ENCODE assay signal across 19 cellular contexts in genomic region chr9:135332516-135332915, GRCh38.
"Had no signal": no experiment of that assay in that cellular context is flagged by ENCODE, and none has a peak within 500 bp of the region (broad histone marks: within the 10 kb centered on the region; RNA-seq: fewer than 3 reads in every experiment).

No MANE protein-coding gene starts in this region.

- H3K4me1 Mint-ChIP-seq: naive B cell had no signal

- H3K9me3 ChIP-seq: prostate gland, thyroid gland had no signal

- H3K4me3 Mint-ChIP-seq: dendritic cell treated with granulocyte-macrophage colony-stimulating factor and Interleukin-4, amounts not matched to agents 40 ng/mL and 50 ng/mL, for 4 days; naive B cell; nephron had no signal

- H3K36me3 ChIP-seq: prostate gland, thyroid gland, upper lobe of left lung had no signal

- H3K36me3 Mint-ChIP-seq: naive B cell had no signal

- H3K27ac Mint-ChIP-seq: dendritic cell treated with granulocyte-macrophage colony-stimulating factor and Interleukin-4, amounts not matched to agents 40 ng/mL and 50 ng/mL, for 4 days; naive B cell had no signal

- H3K27ac ChIP-seq: foreskin keratinocyte, hepatocyte, parathyroid adenoma, prostate gland, thyroid gland, upper lobe of left lung had no signal

- H3K27me3 ChIP-seq: foreskin keratinocyte, hepatocyte, thyroid gland, upper lobe of left lung had no signal

- ATAC-seq: foreskin keratinocyte, left cardiac atrium, left ventricle myocardium superior had no signal

- H3K9me3 Mint-ChIP-seq: dendritic cell treated with granulocyte-macrophage colony-stimulating factor and Interleukin-4, amounts not matched to agents 40 ng/mL and 50 ng/mL, for 4 days had no signal

- H3K4me1 ChIP-seq: foreskin keratinocyte, parathyroid adenoma, prostate gland, thyroid gland, upper lobe of left lung had no signal

- H3K4me3 ChIP-seq: hepatocyte, lung, prostate gland, smooth muscle cell, thyroid gland, upper lobe of left lung had no signal

- DNase-seq: erythroblast; foreskin keratinocyte; left cardiac atrium; left ventricle myocardium superior; mesenchymal stem cell; midbrain; naive B cell; occipital lobe; stimulated activated CD4-positive, alpha-beta T cell treated with anti-CD3 and anti-CD28 coated beads, Interleukin-2, amount 100 ng/mL, for 48 hours; stimulated activated naive CD4-positive, alpha-beta T cell treated with Interleukin-2 at 50 U/mL for 16 hours; thyroid gland had no signal
